Comparison of ENCODE assay signal across 1 cellular context in the genomic region with DNA sequence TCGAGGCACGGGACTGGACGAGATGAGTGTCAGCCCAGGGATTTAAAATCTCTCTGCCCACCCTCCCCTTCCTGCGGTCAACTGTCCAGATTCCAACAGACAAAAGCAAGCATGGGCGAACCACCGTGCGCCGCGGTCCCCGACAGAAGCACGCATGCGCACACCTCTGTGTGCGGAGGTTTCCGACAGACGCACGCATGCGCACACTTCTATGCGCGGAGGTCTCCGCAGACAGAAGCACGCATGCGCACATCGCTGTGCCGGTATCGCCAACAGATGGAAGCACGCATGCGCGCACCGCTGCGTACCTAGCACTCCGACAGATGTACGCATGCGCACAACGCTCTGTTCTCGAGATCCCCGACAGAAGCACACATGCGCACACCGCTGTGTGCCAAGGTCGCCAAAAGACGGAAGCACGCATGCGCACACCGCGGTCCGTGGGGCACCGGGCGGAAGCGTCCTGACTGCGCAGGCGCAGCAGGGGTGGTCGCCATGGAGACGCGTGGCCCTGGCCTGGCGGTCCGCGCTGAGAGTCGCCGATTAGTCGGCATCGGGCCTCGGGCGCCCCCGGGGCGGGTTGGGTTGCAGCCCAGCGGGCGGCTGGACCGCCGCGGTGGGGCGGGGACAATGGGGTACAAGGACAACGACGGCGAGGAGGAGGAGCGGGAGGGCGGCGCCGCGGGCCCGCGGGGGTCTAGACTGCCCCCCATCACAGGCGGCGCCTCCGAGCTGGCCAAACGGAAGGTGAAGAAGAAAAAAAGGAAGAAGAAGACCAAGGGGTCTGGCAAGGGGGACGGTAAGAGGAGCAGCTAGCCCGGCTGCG.
TF ChIP-seq lines count a peak whose summit lies in the region.

No MANE protein-coding gene starts in this region.

TF ChIP-seq in HepG2, 621 proteins besides CTCF, POLR2A, EP300 and RAD21 (continued from another document and continues in another):
- TF ChIP-seq ZNF703 (CRISPR knock-in tag; IDR thresholded peaks at IDR 0.05; ENCODE audit: borderline replicate concordance) (no peak), MXI1 (IDR thresholded peaks at IDR 0.05; ENCODE audit: borderline replicate concordance, low read depth, low read length) (peak; percentile 94; the same call in 2 of the 3 replicates), HOXA9 (CRISPR knock-in tag; IDR thresholded peaks at IDR 0.05; ENCODE audit: borderline replicate concordance) (no peak), CHD4 (IDR thresholded peaks at IDR 0.05; ENCODE audit: borderline replicate concordance, low read length) (no peak), NFE2L1 (CRISPR knock-in tag; IDR thresholded peaks at IDR 0.05; ENCODE audit: borderline replicate concordance) (no peak), MXD4 (CRISPR knock-in tag; IDR thresholded peaks at IDR 0.05) (peak; percentile 75), TP53 (CRISPR knock-in tag; conservative IDR thresholded peaks at IDR 0.05) (no peak), UBTF (CRISPR knock-in tag; IDR thresholded peaks at IDR 0.05) (no peak; the same call in 1 of the 2 replicates), ZNF460 (CRISPR knock-in tag; IDR thresholded peaks at IDR 0.05; ENCODE audit: borderline replicate concordance) (no peak), ZNF329 (CRISPR knock-in tag; IDR thresholded peaks at IDR 0.05; ENCODE audit: low read depth) (no peak), SIX1 (CRISPR knock-in tag; IDR thresholded peaks at IDR 0.05; ENCODE audit: borderline replicate concordance) (no peak), MAF1 (CRISPR knock-in tag; IDR thresholded peaks at IDR 0.05; ENCODE audit: borderline replicate concordance) (no peak), ZNF563 (CRISPR knock-in tag; IDR thresholded peaks at IDR 0.05) (no peak), NR2F6 (IDR thresholded peaks at IDR 0.05) (no peak), NR2F6 (CRISPR knock-in tag; IDR thresholded peaks at IDR 0.05) (no peak), ZNF589 (CRISPR knock-in tag; conservative IDR thresholded peaks at IDR 0.05) (no peak), NFE2L2 (IDR thresholded peaks at IDR 0.05; ENCODE audit: low read length) (no peak), HOMEZ (CRISPR knock-in tag; IDR thresholded peaks at IDR 0.05; ENCODE audit: low read depth) (0 out of 2 replicates have a peak, but pooled peaks have one; percentile 7), GATAD1 (CRISPR knock-in tag; IDR thresholded peaks at IDR 0.05) (peak; percentile 78), ZFP36L1 (CRISPR knock-in tag; IDR thresholded peaks at IDR 0.05) (no peak), ZNF234 (CRISPR knock-in tag; conservative IDR thresholded peaks at IDR 0.05) (no peak), GMEB1 (CRISPR knock-in tag; IDR thresholded peaks at IDR 0.05; ENCODE audit: borderline replicate concordance) (peak; percentile 72; the same call in 1 of the 2 replicates), ZNF260 (CRISPR knock-in tag; IDR thresholded peaks at IDR 0.05; ENCODE audit: borderline replicate concordance, low read depth) (no peak), ZNF335 (CRISPR knock-in tag; IDR thresholded peaks at IDR 0.05) (no peak), SMC3 (IDR thresholded peaks at IDR 0.05; ENCODE audit: low read length) (no peak), RBFOX2 (IDR thresholded peaks at IDR 0.05; ENCODE audit: low read depth, low read length) (peak; percentile 84), ZFP91 (CRISPR knock-in tag; IDR thresholded peaks at IDR 0.05; ENCODE audit: borderline replicate concordance) (peak; percentile 64; the same call in 1 of the 2 replicates), FOXA3 (CRISPR knock-in tag; IDR thresholded peaks at IDR 0.05) (no peak; the same call in 1 of the 2 replicates), SRSF1 (optimal IDR thresholded peaks at IDR 0.05; ENCODE audit: low read depth, low read length) (no peak), RBM39 (IDR thresholded peaks at IDR 0.05; ENCODE audit: low read depth, low read length, poor library complexity, severe bottlenecking) (no peak), SP1 (IDR thresholded peaks at IDR 0.05) (no peak), SP1 (CRISPR knock-in tag; IDR thresholded peaks at IDR 0.05) (no peak), ZNF75D (CRISPR knock-in tag; IDR thresholded peaks at IDR 0.05; ENCODE audit: borderline replicate concordance) (no peak), ZNF12 (CRISPR knock-in tag; IDR thresholded peaks at IDR 0.05) (no peak), SMAD1 (CRISPR knock-in tag; IDR thresholded peaks at IDR 0.05; ENCODE audit: borderline replicate concordance, low read depth) (no peak; the same call in 1 of the 2 replicates), GFI1 (CRISPR knock-in tag; IDR thresholded peaks at IDR 0.05; ENCODE audit: borderline replicate concordance) (no peak), CCDC6 (CRISPR knock-in tag; IDR thresholded peaks at IDR 0.05) (no peak), CENPX (CRISPR knock-in tag; IDR thresholded peaks at IDR 0.05) (no peak), REL (CRISPR knock-in tag; conservative IDR thresholded peaks at IDR 0.05) (no peak), NCOA1 (CRISPR knock-in tag; IDR thresholded peaks at IDR 0.05) (no peak), ZBTB7A (CRISPR knock-in tag; IDR thresholded peaks at IDR 0.05) (no peak), ZNF570 (CRISPR knock-in tag; IDR thresholded peaks at IDR 0.05; ENCODE audit: borderline replicate concordance) (no peak)
- TF ChIP-seq, protein P1, sequence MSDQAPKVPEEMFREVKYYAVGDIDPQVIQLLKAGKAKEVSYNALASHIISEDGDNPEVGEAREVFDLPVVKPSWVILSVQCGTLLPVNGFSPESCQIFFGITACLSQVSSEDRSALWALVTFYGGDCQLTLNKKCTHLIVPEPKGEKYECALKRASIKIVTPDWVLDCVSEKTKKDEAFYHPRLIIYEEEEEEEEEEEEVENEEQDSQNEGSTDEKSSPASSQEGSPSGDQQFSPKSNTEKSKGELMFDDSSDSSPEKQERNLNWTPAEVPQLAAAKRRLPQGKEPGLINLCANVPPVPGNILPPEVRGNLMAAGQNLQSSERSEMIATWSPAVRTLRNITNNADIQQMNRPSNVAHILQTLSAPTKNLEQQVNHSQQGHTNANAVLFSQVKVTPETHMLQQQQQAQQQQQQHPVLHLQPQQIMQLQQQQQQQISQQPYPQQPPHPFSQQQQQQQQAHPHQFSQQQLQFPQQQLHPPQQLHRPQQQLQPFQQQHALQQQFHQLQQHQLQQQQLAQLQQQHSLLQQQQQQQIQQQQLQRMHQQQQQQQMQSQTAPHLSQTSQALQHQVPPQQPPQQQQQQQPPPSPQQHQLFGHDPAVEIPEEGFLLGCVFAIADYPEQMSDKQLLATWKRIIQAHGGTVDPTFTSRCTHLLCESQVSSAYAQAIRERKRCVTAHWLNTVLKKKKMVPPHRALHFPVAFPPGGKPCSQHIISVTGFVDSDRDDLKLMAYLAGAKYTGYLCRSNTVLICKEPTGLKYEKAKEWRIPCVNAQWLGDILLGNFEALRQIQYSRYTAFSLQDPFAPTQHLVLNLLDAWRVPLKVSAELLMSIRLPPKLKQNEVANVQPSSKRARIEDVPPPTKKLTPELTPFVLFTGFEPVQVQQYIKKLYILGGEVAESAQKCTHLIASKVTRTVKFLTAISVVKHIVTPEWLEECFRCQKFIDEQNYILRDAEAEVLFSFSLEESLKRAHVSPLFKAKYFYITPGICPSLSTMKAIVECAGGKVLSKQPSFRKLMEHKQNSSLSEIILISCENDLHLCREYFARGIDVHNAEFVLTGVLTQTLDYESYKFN (CRISPR knock-in tag; conservative IDR thresholded peaks at IDR 0.05): 0 out of 2 replicates have a peak, but pooled peaks have one; percentile 34
- TF ChIP-seq, protein P2, sequence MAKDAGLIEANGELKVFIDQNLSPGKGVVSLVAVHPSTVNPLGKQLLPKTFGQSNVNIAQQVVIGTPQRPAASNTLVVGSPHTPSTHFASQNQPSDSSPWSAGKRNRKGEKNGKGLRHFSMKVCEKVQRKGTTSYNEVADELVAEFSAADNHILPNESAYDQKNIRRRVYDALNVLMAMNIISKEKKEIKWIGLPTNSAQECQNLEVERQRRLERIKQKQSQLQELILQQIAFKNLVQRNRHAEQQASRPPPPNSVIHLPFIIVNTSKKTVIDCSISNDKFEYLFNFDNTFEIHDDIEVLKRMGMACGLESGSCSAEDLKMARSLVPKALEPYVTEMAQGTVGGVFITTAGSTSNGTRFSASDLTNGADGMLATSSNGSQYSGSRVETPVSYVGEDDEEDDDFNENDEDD (CRISPR knock-in tag; IDR thresholded peaks at IDR 0.05; ENCODE audit: borderline replicate concordance): peak; percentile 48; the same call in 1 of the 2 replicates
- TF ChIP-seq, protein P3, sequence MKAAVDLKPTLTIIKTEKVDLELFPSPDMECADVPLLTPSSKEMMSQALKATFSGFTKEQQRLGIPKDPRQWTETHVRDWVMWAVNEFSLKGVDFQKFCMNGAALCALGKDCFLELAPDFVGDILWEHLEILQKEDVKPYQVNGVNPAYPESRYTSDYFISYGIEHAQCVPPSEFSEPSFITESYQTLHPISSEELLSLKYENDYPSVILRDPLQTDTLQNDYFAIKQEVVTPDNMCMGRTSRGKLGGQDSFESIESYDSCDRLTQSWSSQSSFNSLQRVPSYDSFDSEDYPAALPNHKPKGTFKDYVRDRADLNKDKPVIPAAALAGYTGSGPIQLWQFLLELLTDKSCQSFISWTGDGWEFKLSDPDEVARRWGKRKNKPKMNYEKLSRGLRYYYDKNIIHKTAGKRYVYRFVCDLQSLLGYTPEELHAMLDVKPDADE (CRISPR knock-in tag; IDR thresholded peaks at IDR 0.05): no peak
- TF ChIP-seq, protein P4, sequence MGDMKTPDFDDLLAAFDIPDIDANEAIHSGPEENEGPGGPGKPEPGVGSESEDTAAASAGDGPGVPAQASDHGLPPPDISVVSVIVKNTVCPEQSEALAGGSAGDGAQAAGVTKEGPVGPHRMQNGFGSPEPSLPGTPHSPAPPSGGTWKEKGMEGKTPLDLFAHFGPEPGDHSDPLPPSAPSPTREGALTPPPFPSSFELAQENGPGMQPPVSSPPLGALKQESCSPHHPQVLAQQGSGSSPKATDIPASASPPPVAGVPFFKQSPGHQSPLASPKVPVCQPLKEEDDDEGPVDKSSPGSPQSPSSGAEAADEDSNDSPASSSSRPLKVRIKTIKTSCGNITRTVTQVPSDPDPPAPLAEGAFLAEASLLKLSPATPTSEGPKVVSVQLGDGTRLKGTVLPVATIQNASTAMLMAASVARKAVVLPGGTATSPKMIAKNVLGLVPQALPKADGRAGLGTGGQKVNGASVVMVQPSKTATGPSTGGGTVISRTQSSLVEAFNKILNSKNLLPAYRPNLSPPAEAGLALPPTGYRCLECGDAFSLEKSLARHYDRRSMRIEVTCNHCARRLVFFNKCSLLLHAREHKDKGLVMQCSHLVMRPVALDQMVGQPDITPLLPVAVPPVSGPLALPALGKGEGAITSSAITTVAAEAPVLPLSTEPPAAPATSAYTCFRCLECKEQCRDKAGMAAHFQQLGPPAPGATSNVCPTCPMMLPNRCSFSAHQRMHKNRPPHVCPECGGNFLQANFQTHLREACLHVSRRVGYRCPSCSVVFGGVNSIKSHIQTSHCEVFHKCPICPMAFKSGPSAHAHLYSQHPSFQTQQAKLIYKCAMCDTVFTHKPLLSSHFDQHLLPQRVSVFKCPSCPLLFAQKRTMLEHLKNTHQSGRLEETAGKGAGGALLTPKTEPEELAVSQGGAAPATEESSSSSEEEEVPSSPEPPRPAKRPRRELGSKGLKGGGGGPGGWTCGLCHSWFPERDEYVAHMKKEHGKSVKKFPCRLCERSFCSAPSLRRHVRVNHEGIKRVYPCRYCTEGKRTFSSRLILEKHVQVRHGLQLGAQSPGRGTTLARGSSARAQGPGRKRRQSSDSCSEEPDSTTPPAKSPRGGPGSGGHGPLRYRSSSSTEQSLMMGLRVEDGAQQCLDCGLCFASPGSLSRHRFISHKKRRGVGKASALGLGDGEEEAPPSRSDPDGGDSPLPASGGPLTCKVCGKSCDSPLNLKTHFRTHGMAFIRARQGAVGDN (CRISPR knock-in tag; IDR thresholded peaks at IDR 0.05): peak; percentile 97
